9 cellular contexts compared by ENCODE assay signal in genomic region chr3:151379083-151379734, GRCh38. TPM values are rescaled to one million over a fixed set of nuclear protein-coding genes. Genes with fewer than 3 reads are reported as not detected.
DNase-seq lines count a peak whose midpoint lies in the region; FAIRE-seq and TF ChIP-seq lines count a peak whose summit lies in the region.
"Had no signal": no experiment of that assay in that cellular context is flagged by ENCODE, and none has a peak within 500 bp of the region (broad histone marks: within the 10 kb centered on the region; RNA-seq: fewer than 3 reads in every experiment).

No MANE protein-coding gene starts in this region.

- no peaks in the 10 kb centered on the region for H3K36me3 Mint-ChIP-seq in astrocyte (ENCODE audit: low read depth, unreplicated experiment)
- H3K36me3 Mint-ChIP-seq in T-helper 2 cell treated with Interferon-gamma antibody and Interleukin-4, amounts not matched to agents 5 μg/mL and 100 μg/mL, for 36 hours (ENCODE audit: low read depth), result no peaks in the 10 kb centered on the region

- in situ Hi-C loops in KBM-7 (cut with MboI; ENCODE audit: low pct_unique_long_range_greater_than_20kb, low sequenced_read_pairs), result no loop called here

- no peaks in the 10 kb centered on the region for H3K36me3 ChIP-seq in astrocyte (ENCODE audit: insufficient read depth, low read length)

- H3K27ac Mint-ChIP-seq in astrocyte (ENCODE audit: unreplicated experiment), result no peak overlapping the region
- no peak overlapping the region for H3K27ac Mint-ChIP-seq in T-helper 2 cell treated with Interferon-gamma antibody and Interleukin-4, amounts not matched to agents 5 μg/mL and 100 μg/mL, for 36 hours

- no peaks in the 10 kb centered on the region for H3K4me1 ChIP-seq in astrocyte (ENCODE audit: insufficient read depth, low read length)

- no peak for FAIRE-seq in astrocyte (lab: Jason Lieb, UNC)

- no peaks in the 10 kb centered on the region for H3K27me3 Mint-ChIP-seq in astrocyte (ENCODE audit: low read depth, unreplicated experiment)
- H3K27me3 Mint-ChIP-seq in T-helper 2 cell treated with Interferon-gamma antibody and Interleukin-4, amounts not matched to agents 5 μg/mL and 100 μg/mL, for 36 hours (ENCODE audit: low read depth), result no peaks in the 10 kb centered on the region

- H4K20me1 ChIP-seq in astrocyte (ENCODE audit: insufficient read depth, low read length), result no peaks in the 10 kb centered on the region

- no peaks in the 10 kb centered on the region for H3K27me3 ChIP-seq in astrocyte (ENCODE audit: insufficient read depth, low read length)

- H3K4me1 Mint-ChIP-seq in astrocyte (ENCODE audit: low read depth, unreplicated experiment), result peaks cover 4% of the 10 kb centered on the region
- H3K4me1 Mint-ChIP-seq in T-helper 2 cell treated with Interferon-gamma antibody and Interleukin-4, amounts not matched to agents 5 μg/mL and 100 μg/mL, for 36 hours (ENCODE audit: low read depth), result peaks cover 2% of the 10 kb centered on the region

- H3K4me3 Mint-ChIP-seq in astrocyte (ENCODE audit: unreplicated experiment), result no peak overlapping the region
- H3K4me3 Mint-ChIP-seq in T-helper 2 cell treated with Interferon-gamma antibody and Interleukin-4, amounts not matched to agents 5 μg/mL and 100 μg/mL, for 36 hours, result no peak overlapping the region

- no peak overlapping the region for H3K9ac ChIP-seq in astrocyte (ENCODE audit: low read length)

- H3K27ac ChIP-seq in astrocyte (ENCODE audit: low read depth, low read length), result no peak overlapping the region

- peak; percentile 62 for TF ChIP-seq CTCF in AG04449 (IDR thresholded peaks at IDR 0.05; ENCODE audit: insufficient read depth, low read length, missing control alignments)
- TF ChIP-seq CTCF in GM12872 (IDR thresholded peaks at IDR 0.05; ENCODE audit: insufficient read depth, low read depth, low read length), result peak; percentile 83
- peak; percentile 60 for TF ChIP-seq CTCF in astrocyte (IDR thresholded peaks at IDR 0.05; ENCODE audit: insufficient read depth, low read depth, low read length)

- DNase-seq in AG04449 (ENCODE audit: low read depth, low spot score), result no peak
- DNase-seq in KBM-7, result peak; percentile 53
- no peak for DNase-seq in astrocyte (ENCODE audit: low read depth)
- DNase-seq in medulla oblongata (ENCODE audit: extremely low spot score), result peak; percentile 65
- no peak for DNase-seq in T-helper 2 cell treated with Interferon-gamma antibody and Interleukin-4, amounts not matched to agents 5 μg/mL and 100 μg/mL, for 36 hours (ENCODE audit: low spot score)
- DNase-seq in hepatic stellate cell (ENCODE audit: low spot score), result no peak
- no peak for DNase-seq in activated effector memory CD4-positive, alpha-beta T cell treated with anti-CD3 and anti-CD28 coated beads, Interleukin-2, amount 50 U/mL, for 16 hours

- POLR2A ChIA-PET in AG04449 (lab: Yijun Ruan, JAX), result no interaction called here

- no peaks in the 10 kb centered on the region for H3K9me3 ChIP-seq in astrocyte (ENCODE audit: insufficient read depth, low read depth, low read length)

- H2AFZ ChIP-seq in astrocyte (ENCODE audit: low read depth, low read length), result no peak overlapping the region

- no peaks in the 10 kb centered on the region for H3K79me2 ChIP-seq in astrocyte (ENCODE audit: insufficient read depth, low read length)

- CTCF ChIA-PET in AG04449 (lab: Yijun Ruan, JAX), result interaction anchor here (0.8 to 3.0 kb wide), 8 partner anchors 9 to 459 kb away, joined by 3 to 19 read pairs (median 3); no protein-coding TSS in a partner anchor

- no peaks in the 10 kb centered on the region for H3K9me3 Mint-ChIP-seq in astrocyte (ENCODE audit: unreplicated experiment)
- H3K9me3 Mint-ChIP-seq in T-helper 2 cell treated with Interferon-gamma antibody and Interleukin-4, amounts not matched to agents 5 μg/mL and 100 μg/mL, for 36 hours, result no peaks in the 10 kb centered on the region

- H3K4me2 ChIP-seq in astrocyte (ENCODE audit: low read length), result no peak overlapping the region

- H3K4me3 ChIP-seq in AG04449 (ENCODE audit: low read depth, low read length) (no peak overlapping the region), astrocyte (ENCODE audit: insufficient read depth, low read depth, low read length) (no peak overlapping the region)

RNA-seq across cellular contexts. Expression of gene P2RY12, which starts 5.3 kb away (rescaled TPM):
- not detected in 2 replicates for total RNA-seq in astrocyte
- total RNA-seq: dermis microvascular lymphatic vessel endothelial cell had no signal

RNA-seq across cellular contexts. Expression of gene P2RY13, which starts 49.9 kb away (rescaled TPM):
- total RNA-seq in astrocyte, result not detected in 2 replicates
- total RNA-seq: dermis microvascular lymphatic vessel endothelial cell had no signal

Comparison
In these comparisons a context has a peak if more than half of its experiments do, and no peak if none do; other contexts are left out.
1. DNase-seq: peak in KBM-7 (single experiment) and medulla oblongata (single experiment); none in AG04449 (single experiment), astrocyte (single experiment), T-helper 2 cell treated with Interferon-gamma antibody and Interleukin-4, amounts not matched to agents 5 μg/mL and 100 μg/mL, for 36 hours (single experiment), hepatic stellate cell (single experiment) and activated effector memory CD4-positive, alpha-beta T cell treated with anti-CD3 and anti-CD28 coated beads, Interleukin-2, amount 50 U/mL, for 16 hours (single experiment).
2. Peak in every context shown above with its lines, with median percentiles within 50 percentile points of each other: CTCF ChIP-seq.